19 cellular contexts compared by ENCODE assay signal in genomic region chr7:55236454-55236853, GRCh38.
A peak's percentile ranks its signal among the peaks of the same experiment; 100 is the strongest.
DNase-seq lines count a peak whose midpoint lies in the region; ATAC-seq and TF ChIP-seq lines count a peak whose summit lies in the region.
"Had no signal": no experiment of that assay in that cellular context is flagged by ENCODE, and none has a peak within 500 bp of the region (broad histone marks: within the 10 kb centered on the region; RNA-seq: fewer than 3 reads in every experiment).

No MANE protein-coding gene starts in this region.

- no peak overlapping the region for H3K4me3 Mint-ChIP-seq in activated CD8-positive, alpha-beta T cell treated with anti-CD3 and anti-CD28 coated beads, Interleukin-2, amount 10 ng/mL, durations not matched to agents 7 days and 5 days
- H3K4me3 Mint-ChIP-seq in activated CD8-positive, alpha-beta T cell treated with anti-CD3 and anti-CD28 coated beads for 36 hours = no peak overlapping the region
- H3K4me3 Mint-ChIP-seq: B cell; CD4-positive, alpha-beta T cell; CD8-positive, alpha-beta T cell had no signal

- TF ChIP-seq CTCF in activated CD8-positive, alpha-beta T cell treated with anti-CD3 and anti-CD28 coated beads for 36 hours (IDR thresholded peaks at IDR 0.05) = no peak
- no peak for TF ChIP-seq CTCF in mucosa of descending colon (IDR thresholded peaks at IDR 0.05)
- no peak for TF ChIP-seq CTCF in adrenal gland (IDR thresholded peaks at IDR 0.05)

- no peak for TF ChIP-seq POLR2A in adrenal gland (IDR thresholded peaks at IDR 0.05)

- CTCF ChIA-PET in activated CD8-positive, alpha-beta T cell treated with anti-CD3 and anti-CD28 coated beads, Interleukin-2, amount 10 ng/mL, durations not matched to agents 7 days and 5 days (lab: Charles Lee) = interaction anchor here (1.3 kb wide), 1 partner anchor 18 kb away, joined by 5 read pairs; no protein-coding TSS in a partner anchor
- CTCF ChIA-PET in activated CD8-positive, alpha-beta T cell treated with anti-CD3 and anti-CD28 coated beads for 36 hours (lab: Charles Lee) = interaction anchor here (0.9 kb wide), 1 partner anchor 19 kb away, joined by 4 read pairs; no protein-coding TSS in a partner anchor

- no peaks in the 10 kb centered on the region for H3K9me3 Mint-ChIP-seq in activated CD8-positive, alpha-beta T cell treated with anti-CD3 and anti-CD28 coated beads, Interleukin-2, amount 10 ng/mL, durations not matched to agents 7 days and 5 days (ENCODE audit: insufficient read depth)
- H3K9me3 Mint-ChIP-seq in activated CD8-positive, alpha-beta T cell treated with anti-CD3 and anti-CD28 coated beads for 36 hours = no peaks in the 10 kb centered on the region
- H3K9me3 Mint-ChIP-seq: CD4-positive, alpha-beta T cell; CD8-positive, alpha-beta T cell had no signal

- WGBS in adrenal gland, 4 donors = 75 to 84% (median 78%) methylated on average over 7 of the region's 7 CpGs

- peak; percentile 1 for DNase-seq in activated CD8-positive, alpha-beta T cell treated with anti-CD3 and anti-CD28 coated beads, Interleukin-2, amount 10 ng/mL, durations not matched to agents 7 days and 5 days
- no peak for DNase-seq in activated CD8-positive, alpha-beta T cell treated with anti-CD3 and anti-CD28 coated beads for 36 hours
- DNase-seq in NT2/D1 (ENCODE audit: low read depth, low spot score) (no peak), mucosa of descending colon (peak in 1 of 3 donors; percentile 25), inferior parietal cortex (ENCODE audit: extremely low spot score) (no peak), NCI-H2196 (lab: John Stamatoyannopoulos, UW; ENCODE audit: unreplicated experiment) (no peak), adrenal gland (no peak)
- DNase-seq: AML-193; Caco-2; Calu3; CD4-positive, alpha-beta T cell; CD8-positive, alpha-beta T cell; DMS79 treated with DMSO at 0.1 percent for 48 hours; GF-D8 had no signal

- no peak overlapping the region for H3K4me3 ChIP-seq in NT2/D1 (ENCODE audit: insufficient read length, low read depth)
- no peak overlapping the region for H3K4me3 ChIP-seq in mucosa of descending colon
- H3K4me3 ChIP-seq in adrenal gland = no peak overlapping the region
- H3K4me3 ChIP-seq: A549; BLaER1 treated with 17β-estradiol and CSF1 and Interleukin-3, amounts not matched to agents 10 nM and 100 nM had no signal

- H3K27me3 ChIP-seq in NT2/D1 (ENCODE audit: insufficient read depth, insufficient read length) (no peaks in the 10 kb centered on the region), adrenal gland (no peaks in the 10 kb centered on the region)
- H3K27me3 ChIP-seq: BLaER1 treated with 17β-estradiol and CSF1 and Interleukin-3, amounts not matched to agents 10 nM and 100 nM had no signal

- H3K4me1 Mint-ChIP-seq in activated CD8-positive, alpha-beta T cell treated with anti-CD3 and anti-CD28 coated beads, Interleukin-2, amount 10 ng/mL, durations not matched to agents 7 days and 5 days (ENCODE audit: low read depth) = no peaks in the 10 kb centered on the region
- H3K4me1 Mint-ChIP-seq in activated CD8-positive, alpha-beta T cell treated with anti-CD3 and anti-CD28 coated beads for 36 hours (ENCODE audit: low read depth) = no peaks in the 10 kb centered on the region
- H3K4me1 Mint-ChIP-seq: B cell had no signal

- H3K9me3 ChIP-seq in NT2/D1 (ENCODE audit: insufficient read depth, low read length) (no peaks in the 10 kb centered on the region), mucosa of descending colon (no peaks in the 10 kb centered on the region), adrenal gland (replicated peaks in 1 of 3) (no peaks in the 10 kb centered on the region)
- H3K9me3 ChIP-seq: A549, Caco-2 had no signal

- intact Hi-C loops in activated CD8-positive, alpha-beta T cell treated with anti-CD3 and anti-CD28 coated beads for 36 hours (cut with micrococcal nuclease) = no loop called here
- intact Hi-C loops in mucosa of descending colon (cut with DNase I, micrococcal nuclease) (no loop called here), adrenal gland (cut with DNase I) (no loop called here)

- ATAC-seq in activated CD8-positive, alpha-beta T cell treated with anti-CD3 and anti-CD28 coated beads, Interleukin-2, amount 10 ng/mL, durations not matched to agents 7 days and 5 days = no peak
- ATAC-seq in activated CD8-positive, alpha-beta T cell treated with anti-CD3 and anti-CD28 coated beads for 36 hours = no peak
- peak; percentile 80 for ATAC-seq in mucosa of descending colon
- ATAC-seq: A549; CD8-positive, alpha-beta T cell had no signal

- no peaks in the 10 kb centered on the region for H3K36me3 Mint-ChIP-seq in activated CD8-positive, alpha-beta T cell treated with anti-CD3 and anti-CD28 coated beads, Interleukin-2, amount 10 ng/mL, durations not matched to agents 7 days and 5 days (ENCODE audit: low read depth)
- H3K36me3 Mint-ChIP-seq in activated CD8-positive, alpha-beta T cell treated with anti-CD3 and anti-CD28 coated beads for 36 hours (ENCODE audit: low read depth) = no peaks in the 10 kb centered on the region
- H3K36me3 Mint-ChIP-seq: CD8-positive, alpha-beta T cell had no signal

- H3K27ac Mint-ChIP-seq in activated CD8-positive, alpha-beta T cell treated with anti-CD3 and anti-CD28 coated beads, Interleukin-2, amount 10 ng/mL, durations not matched to agents 7 days and 5 days = no peak overlapping the region
- H3K27ac Mint-ChIP-seq in activated CD8-positive, alpha-beta T cell treated with anti-CD3 and anti-CD28 coated beads for 36 hours = no peak overlapping the region
- H3K27ac Mint-ChIP-seq: B cell; CD4-positive, alpha-beta T cell; CD8-positive, alpha-beta T cell had no signal

- H3K27me3 Mint-ChIP-seq in activated CD8-positive, alpha-beta T cell treated with anti-CD3 and anti-CD28 coated beads, Interleukin-2, amount 10 ng/mL, durations not matched to agents 7 days and 5 days (ENCODE audit: low read depth) = no peaks in the 10 kb centered on the region
- H3K27me3 Mint-ChIP-seq in activated CD8-positive, alpha-beta T cell treated with anti-CD3 and anti-CD28 coated beads for 36 hours = peaks cover 13% of the 10 kb centered on the region

- no peaks in the 10 kb centered on the region for H3K4me1 ChIP-seq in NT2/D1 (ENCODE audit: insufficient read depth, insufficient read length)
- H3K4me1 ChIP-seq in mucosa of descending colon (ENCODE audit: low read depth) = peaks cover 10% of the 10 kb centered on the region
- no peaks in the 10 kb centered on the region for H3K4me1 ChIP-seq in adrenal gland (replicated peaks in 1 of 2)
- H3K4me1 ChIP-seq: A549; BLaER1 treated with 17β-estradiol and CSF1 and Interleukin-3, amounts not matched to agents 10 nM and 100 nM; Caco-2 had no signal

- peak overlapping the region; percentile 8 for H3K9ac ChIP-seq in NT2/D1 (ENCODE audit: insufficient read length, low read depth)
- H3K9ac ChIP-seq: BLaER1 treated with 17β-estradiol and CSF1 and Interleukin-3, amounts not matched to agents 10 nM and 100 nM had no signal

- POLR2A ChIA-PET in activated CD8-positive, alpha-beta T cell treated with anti-CD3 and anti-CD28 coated beads, Interleukin-2, amount 10 ng/mL, durations not matched to agents 7 days and 5 days (lab: Charles Lee) = no interaction called here
- POLR2A ChIA-PET in activated CD8-positive, alpha-beta T cell treated with anti-CD3 and anti-CD28 coated beads for 36 hours (lab: Charles Lee) = no interaction called here

- H3K27ac ChIP-seq in adrenal gland = no peak overlapping the region
- H3K27ac ChIP-seq: 22Rv1; A549; BLaER1 treated with 17β-estradiol and CSF1 and Interleukin-3, amounts not matched to agents 10 nM and 100 nM; C4-2B had no signal

- H3K36me3 ChIP-seq in NT2/D1 (ENCODE audit: insufficient read depth, insufficient read length, low read length) = no peaks in the 10 kb centered on the region
- H3K36me3 ChIP-seq in mucosa of descending colon (ENCODE audit: low read depth) = no peaks in the 10 kb centered on the region
- no peaks in the 10 kb centered on the region for H3K36me3 ChIP-seq in adrenal gland (replicated peaks in 1 of 2)
- H3K36me3 ChIP-seq: BLaER1 treated with 17β-estradiol and CSF1 and Interleukin-3, amounts not matched to agents 10 nM and 100 nM had no signal
